ENCODE assay signal across 9 cellular contexts in the genomic region with DNA sequence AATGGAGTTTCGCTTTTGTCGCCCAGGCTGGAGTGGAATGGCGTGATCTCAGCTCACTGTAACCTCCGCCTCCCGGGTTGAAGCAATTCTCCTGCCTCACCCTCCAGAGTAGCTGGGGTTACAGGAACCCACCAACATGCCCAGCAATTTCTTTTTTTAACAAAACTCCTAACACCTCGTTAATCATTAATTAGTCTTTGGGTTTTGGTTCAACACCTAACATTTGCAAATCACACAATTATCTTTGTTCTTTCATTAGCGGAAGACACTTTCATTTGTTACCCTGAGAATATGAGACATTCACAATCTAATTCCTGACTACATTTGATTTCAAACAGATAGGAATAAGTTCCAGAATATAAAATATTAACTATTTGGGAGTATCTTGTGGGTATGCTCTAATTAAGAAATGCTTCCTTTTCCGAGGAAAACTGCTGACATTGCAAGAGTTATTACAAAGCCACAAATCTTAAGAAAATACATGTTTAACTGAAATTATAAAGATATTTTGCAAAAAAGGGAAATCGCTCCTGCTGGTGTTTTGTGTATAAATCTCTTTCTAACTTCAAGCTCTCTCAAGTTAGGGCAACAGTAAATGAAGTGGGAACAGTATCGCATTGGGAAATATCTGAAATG. TPM values are rescaled to one million over a fixed set of nuclear protein-coding genes. Genes with fewer than 3 reads are reported as not detected.
DNase-seq lines count a peak whose midpoint lies in the region; ATAC-seq and TF ChIP-seq lines count a peak whose summit lies in the region.
"Had no signal": no experiment of that assay in that cellular context is flagged by ENCODE, and none has a peak within 500 bp of the region (broad histone marks: within the 10 kb centered on the region; RNA-seq: fewer than 3 reads in every experiment).

No MANE protein-coding gene starts in this region.

- H3K27ac ChIP-seq in SK-N-MC (peak overlapping the region; percentile 84), gastrocnemius medialis (peak overlapping the region in 3 of 4 donors; percentile 88 to 92 (median 91))

- no peaks in the 10 kb centered on the region for H3K9me3 ChIP-seq in SK-N-MC (ENCODE audit: low read depth, low read length)
- no peaks in the 10 kb centered on the region for H3K9me3 ChIP-seq in gastrocnemius medialis

- intact Hi-C loops in gastrocnemius medialis (cut with DNase I; ENCODE audit: low total_unique reads), result no loop called here

- H3K4me1 ChIP-seq in gastrocnemius medialis, result peaks cover 19 to 29% of the 10 kb centered on the region in 2 donors

- DNase-seq in GM12864 (ENCODE audit: low read depth), result no peak
- DNase-seq in SK-N-MC (ENCODE audit: low read depth, low spot score), result no peak
- no peak for DNase-seq in foreskin fibroblast
- no peak for DNase-seq in gastrocnemius medialis
- DNase-seq in HPDE6-E6E7 (ENCODE audit: extremely low spot score), result no peak
- DNase-seq in NCI-H524 treated with DMSO at 0.1 percent for 48 hours (lab: John Stamatoyannopoulos, UW), result no peak
- DNase-seq: activated effector memory CD4-positive, alpha-beta T cell treated with anti-CD3 and anti-CD28 coated beads, Interleukin-2, amount 50 U/mL, for 16 hours had no signal

- ATAC-seq in gastrocnemius medialis, result no peak
- ATAC-seq in HG02870 (IDR thresholded peaks at IDR 0.05; ENCODE audit: unreplicated experiment), result no peak
- no peak for ATAC-seq in HG03025 (IDR thresholded peaks at IDR 0.05; ENCODE audit: low FRiP score, unreplicated experiment)

- TF ChIP-seq POLR2A in gastrocnemius medialis (IDR thresholded peaks at IDR 0.05), result no peak

- H3K36me3 ChIP-seq in SK-N-MC (ENCODE audit: insufficient read depth, low read length) (peaks cover 22% of the 10 kb centered on the region), gastrocnemius medialis (peaks cover 0 to under 1% of the 10 kb centered on the region in 2 donors)

- H3K9ac ChIP-seq in SK-N-MC (ENCODE audit: insufficient read length), result peak overlapping the region; percentile 97

- TF ChIP-seq CTCF in GM12864 (IDR thresholded peaks at IDR 0.05; ENCODE audit: low read depth, low read length, missing control alignments), result no peak
- TF ChIP-seq CTCF in foreskin fibroblast (IDR thresholded peaks at IDR 0.05; ENCODE audit: low read depth, low read length), result no peak
- TF ChIP-seq CTCF in gastrocnemius medialis (IDR thresholded peaks at IDR 0.05 in 4 of 5, conservative IDR thresholded peaks at IDR 0.05 in 1 of 5), result no peak

- peak overlapping the region; percentile 75 for H3K4me3 ChIP-seq in GM12864 (ENCODE audit: low read depth, low read length)
- H3K4me3 ChIP-seq in SK-N-MC, result peak overlapping the region; percentile 85
- peak overlapping the region; percentile 65 to 99 for H3K4me3 ChIP-seq in foreskin fibroblast (ENCODE audit: low read depth in 1 of 2, low read length in 2 of 2)
- H3K4me3 ChIP-seq in gastrocnemius medialis, result peak overlapping the region; percentile 82 to 99 (median 94)

- in situ Hi-C loops in gastrocnemius medialis (cut with MboI; ENCODE audit: low sequenced_read_pairs in 4 of 4), result no loop called here

- no peaks in the 10 kb centered on the region for H3K27me3 ChIP-seq in gastrocnemius medialis

RNA-seq across cellular contexts. Expression of gene LSM8, which starts 1.2 kb away (rescaled TPM):
- 10 to 100 TPM; 13.0 to 28.1 (median 17.7) TPM for total RNA-seq in gastrocnemius medialis

RNA-seq across cellular contexts. Expression of gene ANKRD7, which starts 41.8 kb away (rescaled TPM):
- under 1 TPM in 1 of 4 donors, not detected in 3; 0.27 TPM for total RNA-seq in gastrocnemius medialis
